In the genomic region with DNA sequence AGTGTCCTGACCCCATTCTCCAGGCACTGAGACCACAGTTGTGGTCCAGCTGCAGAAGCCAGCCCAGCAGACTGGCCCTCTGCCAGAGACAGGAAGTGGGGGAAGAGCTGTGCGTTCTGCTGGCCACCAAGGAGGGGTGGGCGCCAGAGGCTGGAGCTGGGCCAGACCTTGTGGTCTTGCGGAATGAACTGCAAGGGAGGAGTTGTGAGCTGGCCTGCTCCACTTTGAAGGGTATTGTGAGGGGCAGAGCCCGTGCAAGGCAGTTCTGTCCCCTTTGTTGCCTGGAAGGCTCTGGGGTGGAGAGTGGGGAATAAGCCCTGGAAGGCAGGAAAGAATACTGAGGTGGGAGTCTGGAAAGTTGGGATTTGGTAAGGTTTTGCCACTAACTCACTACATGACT, we compare ENCODE assay signal across 16 cellular contexts. TPM values are rescaled to one million over a fixed set of nuclear protein-coding genes. Genes with fewer than 3 reads are reported as not detected.
DNase-seq lines count a peak whose midpoint lies in the region; ATAC-seq, FAIRE-seq and TF ChIP-seq lines count a peak whose summit lies in the region.
"Had no signal": no experiment of that assay in that cellular context is flagged by ENCODE, and none has a peak within 500 bp of the region (broad histone marks: within the 10 kb centered on the region; RNA-seq: fewer than 3 reads in every experiment).

No MANE protein-coding gene starts in this region.

- CTCF ChIA-PET in endothelial cell of umbilical vein (lab: Charles Lee): interaction anchor here (0.6 to 1.3 kb wide), 2 partner anchors 47 to 49 kb away, joined by 3 read pairs; no protein-coding TSS in a partner anchor

- no peaks in the 10 kb centered on the region for H3K79me2 ChIP-seq in endothelial cell of umbilical vein (ENCODE audit: control insufficient read depth, insufficient read depth, low read length)

- H3K27ac ChIP-seq in BLaER1 treated with 17β-estradiol and CSF1 and Interleukin-3, amounts not matched to agents 10 nM and 100 nM: peak overlapping the region in 6 of 11 experiments; percentile 1 to 47 (median 10); a peak in 6 of 22 replicates
- no peak overlapping the region for H3K27ac ChIP-seq in endothelial cell of umbilical vein (ENCODE audit: insufficient read depth, low read depth, low read length)
- H3K27ac ChIP-seq: esophagus muscularis mucosa, PC-9 had no signal

- intact Hi-C loops in endothelial cell of umbilical vein (cut with micrococcal nuclease): no loop called here

- DNase-seq in OCI-M1 (lab: John Stamatoyannopoulos, UW) (peak; percentile 40), endothelial cell of umbilical vein (ENCODE audit: low read depth, low spot score) (peak; percentile 41), nucleus accumbens (lab: John Stamatoyannopoulos, UW) (peak in 33 of 56 donors; percentile 10 to 71 (median 33)), NCI-H2081 treated with DMSO at 0.1 percent for 48 hours (lab: John Stamatoyannopoulos, UW) (no peak), DMS53 (lab: John Stamatoyannopoulos, UW) (no peak)
- DNase-seq in activated CD4-positive, alpha-beta T cell treated with anti-CD3 and anti-CD28 coated beads for 48 hours: no peak
- DNase-seq: activated CD8-positive, alpha-beta T cell treated with anti-CD3 and anti-CD28 coated beads for 36 hours; activated naive CD4-positive, alpha-beta T cell; DND-41; PC-9; stimulated activated CD4-positive, alpha-beta T cell treated with anti-CD3 and anti-CD28 coated beads, Interleukin-4, amount 100 ng/mL, for 4 hours; stimulated activated naive B cell treated with anti-CD40 and anti-IgM and Interleukin-4, amounts not matched to agents 10 μg/mL and 1 μg/mL and 100 μg/mL, for 72 hours had no signal

- peaks cover 0 to 6% (median 4%) of the 10 kb centered on the region in 11 experiments; a peak in 10 of 22 replicates for H4K20me1 ChIP-seq in BLaER1 treated with 17β-estradiol and CSF1 and Interleukin-3, amounts not matched to agents 10 nM and 100 nM
- no peaks in the 10 kb centered on the region for H4K20me1 ChIP-seq in endothelial cell of umbilical vein (replicated peaks; ENCODE audit: control insufficient read depth, extremely low read depth, insufficient read depth, low read length)

- dilution Hi-C loops in endothelial cell of umbilical vein (cut with MboI; ENCODE audit: extremely low pct_ligation_motif_present, low sequenced_read_pairs): no loop called here

- BruUV-seq in endothelial cell of umbilical vein (replicated peaks; lab: Mats Ljungman, UMichigan): no TSS peak

- H3K27me3 ChIP-seq in BLaER1 treated with 17β-estradiol and CSF1 and Interleukin-3, amounts not matched to agents 10 nM and 100 nM: peaks cover 0 to 10% (median 0%) of the 10 kb centered on the region in 11 experiments; a peak in 3 of 22 replicates
- peaks cover 0 to 2% of the 10 kb centered on the region in 2 experiments for H3K27me3 ChIP-seq in endothelial cell of umbilical vein (ENCODE audit: control insufficient read depth in 2 of 2, insufficient read depth in 2 of 2, low read length in 2 of 2)

- TF ChIP-seq POLR2A in endothelial cell of umbilical vein (IDR thresholded peaks at IDR 0.05; ENCODE audit: low read depth, low read length): no peak

- peak; percentile 42 for FAIRE-seq in endothelial cell of umbilical vein (lab: Jason Lieb, UNC)
- FAIRE-seq: GM12878 had no signal

- no peaks in the 10 kb centered on the region for H3K9me3 ChIP-seq in BLaER1 treated with 17β-estradiol and CSF1 and Interleukin-3, amounts not matched to agents 10 nM and 100 nM (replicated peaks in 1 of 11)
- H3K9me3 ChIP-seq in endothelial cell of umbilical vein (replicated peaks; ENCODE audit: control insufficient read depth, insufficient read depth, low read length): no peaks in the 10 kb centered on the region
- H3K9me3 ChIP-seq: esophagus muscularis mucosa had no signal

- H3K9me1 ChIP-seq in endothelial cell of umbilical vein (replicated peaks; ENCODE audit: control insufficient read depth, extremely low read depth, insufficient read depth, low read length): no peaks in the 10 kb centered on the region

- no peak overlapping the region for H2AFZ ChIP-seq in endothelial cell of umbilical vein (ENCODE audit: low read depth, low read length)
- H2AFZ ChIP-seq: PC-9 had no signal

- H3K4me1 ChIP-seq in BLaER1 treated with 17β-estradiol and CSF1 and Interleukin-3, amounts not matched to agents 10 nM and 100 nM: peaks cover 35 to 78% (median 66%) of the 10 kb centered on the region in 10 experiments
- peaks cover 21% of the 10 kb centered on the region for H3K4me1 ChIP-seq in endothelial cell of umbilical vein (ENCODE audit: control insufficient read depth, extremely low read depth, insufficient read depth, low read length)

- no peak for ATAC-seq in GM21381 (IDR thresholded peaks at IDR 0.05; ENCODE audit: unreplicated experiment)
- ATAC-seq: activated CD8-positive, alpha-beta T cell treated with anti-CD3 and anti-CD28 coated beads for 36 hours; GM12878; stimulated activated naive B cell treated with anti-CD40 and anti-IgM and Interleukin-4, amounts not matched to agents 10 μg/mL and 1 μg/mL and 100 μg/mL, for 72 hours had no signal

- peak overlapping the region in 4 of 11 experiments; percentile 2 to 41 (median 8); a peak in 6 of 22 replicates for H3K9ac ChIP-seq in BLaER1 treated with 17β-estradiol and CSF1 and Interleukin-3, amounts not matched to agents 10 nM and 100 nM
- no peak overlapping the region for H3K9ac ChIP-seq in endothelial cell of umbilical vein (replicated peaks; ENCODE audit: extremely low read depth, insufficient read depth, low read length)

- POLR2A ChIA-PET in endothelial cell of umbilical vein (lab: Charles Lee): no interaction called here

- H3K4me3 ChIP-seq in BLaER1 treated with 17β-estradiol and CSF1 and Interleukin-3, amounts not matched to agents 10 nM and 100 nM: no peak overlapping the region
- no peak overlapping the region for H3K4me3 ChIP-seq in endothelial cell of umbilical vein (replicated peaks in 1 of 3; ENCODE audit: insufficient read depth in 1 of 3, low read depth in 1 of 3, low read length in 3 of 3)
- H3K4me3 ChIP-seq: esophagus muscularis mucosa, GM12878, PC-9 had no signal

- TF ChIP-seq CTCF in endothelial cell of umbilical vein (IDR thresholded peaks at IDR 0.05; ENCODE audit: extremely low read depth in 1 of 2, insufficient read depth in 1 of 2, low read depth in 1 of 2, low read length in 2 of 2): no peak

- peak overlapping the region; percentile 49 to 99 (median 82) for H3K4me2 ChIP-seq in BLaER1 treated with 17β-estradiol and CSF1 and Interleukin-3, amounts not matched to agents 10 nM and 100 nM
- no peak overlapping the region for H3K4me2 ChIP-seq in endothelial cell of umbilical vein (ENCODE audit: insufficient read depth, low read length)
- H3K4me2 ChIP-seq: PC-9 had no signal

- no peaks in the 10 kb centered on the region for H3K36me3 ChIP-seq in BLaER1 treated with 17β-estradiol and CSF1 and Interleukin-3, amounts not matched to agents 10 nM and 100 nM
- no peaks in the 10 kb centered on the region for H3K36me3 ChIP-seq in endothelial cell of umbilical vein (ENCODE audit: control insufficient read depth in 2 of 2, extremely low read depth in 1 of 2, insufficient read depth in 2 of 2, low read length in 2 of 2)
- H3K36me3 ChIP-seq: esophagus muscularis mucosa had no signal

TF ChIP-seq in endothelial cell of umbilical vein, 7 proteins besides CTCF, POLR2A, EP300 and RAD21:
- no peak for TF ChIP-seq EZH2 (IDR thresholded peaks at IDR 0.05; ENCODE audit: borderline replicate concordance, low read depth, low read length, severe bottlenecking)

RNA-seq across cellular contexts. Expression of gene MDFI, which starts 3.6 kb away (rescaled TPM):
- 32.4 and 45.8 TPM in 2 replicates for total RNA-seq in endothelial cell of umbilical vein
- polyA plus RNA-seq in endothelial cell of umbilical vein: 74.1 and 81.6 TPM in 2 replicates
- polyA plus RNA-seq in endothelial cell of umbilical vein (2011; cell fraction: cytosol; rRNA removed): 60.0 and 83.2 TPM in 2 replicates
- 54.1 and 56.1 TPM in 2 replicates for polyA plus RNA-seq in endothelial cell of umbilical vein (2011; cell fraction: nucleus; rRNA removed)
- polyA plus RNA-seq in endothelial cell of umbilical vein (2012): 20.0 and 24.3 TPM in 2 replicates
- polyA minus RNA-seq in endothelial cell of umbilical vein: 17.4 and 25.5 TPM in 2 replicates
- not detected for polyA minus RNA-seq in endothelial cell of umbilical vein (2011; cell fraction: cytosol; rRNA and poly(A)+ RNA removed)
- 8.0 and 14.1 TPM in 2 replicates for polyA minus RNA-seq in endothelial cell of umbilical vein (2011; cell fraction: nucleus; rRNA and poly(A)+ RNA removed)
- total RNA-seq: activated CD8-positive, alpha-beta T cell treated with anti-CD3 and anti-CD28 coated beads for 36 hours; GM12878 had no signal
- polyA plus RNA-seq: GM12878 had no signal

Comparison
In these comparisons a context has a peak if more than half of its experiments do, and no peak if none do; other contexts are left out.
1. DNase-seq: peak in OCI-M1 (single experiment), endothelial cell of umbilical vein (single experiment) and nucleus accumbens (33 of 56); none in NCI-H2081 treated with DMSO at 0.1 percent for 48 hours (single experiment), activated CD4-positive, alpha-beta T cell treated with anti-CD3 and anti-CD28 coated beads for 48 hours (single experiment) and DMS53 (single experiment).